In genomic region chr9:123617952-123618678, GRCh38 we compare ENCODE assay signal across 18 cellular contexts.
A peak's percentile ranks its signal among the peaks of the same experiment; 100 is the strongest.
DNase-seq lines count a peak whose midpoint lies in the region; ATAC-seq and TF ChIP-seq lines count a peak whose summit lies in the region.
"Had no signal": no experiment of that assay in that cellular context is flagged by ENCODE, and none has a peak within 500 bp of the region (broad histone marks: within the 10 kb centered on the region; RNA-seq: fewer than 3 reads in every experiment).

No MANE protein-coding gene starts in this region.

- WGBS in heart left ventricle, 4 donors: 68 to 78% (median 73%) methylated on average over 11 of the region's 11 CpGs

- no peak for ATAC-seq in activated CD8-positive, alpha-beta memory T cell treated with anti-CD3 and anti-CD28 coated beads, Interleukin-2, amount 10 ng/mL, durations not matched to agents 7 days and 5 days
- peak in 3 of 4 donors; percentile 72 to 80 (median 79) for ATAC-seq in heart left ventricle
- peak; percentile 84 for ATAC-seq in left ventricle myocardium superior
- ATAC-seq in T-helper 17 cell: no peak
- ATAC-seq: CD8-positive, alpha-beta T cell had no signal

- no peaks in the 10 kb centered on the region for H3K27me3 ChIP-seq in heart left ventricle
- no peaks in the 10 kb centered on the region for H3K27me3 ChIP-seq in left ventricle myocardium inferior (ENCODE audit: low read depth)

- no peak overlapping the region for H3K27ac Mint-ChIP-seq in activated CD8-positive, alpha-beta memory T cell treated with anti-CD3 and anti-CD28 coated beads, Interleukin-2, amount 10 ng/mL, durations not matched to agents 7 days and 5 days
- H3K27ac Mint-ChIP-seq in T-helper 17 cell: no peak overlapping the region
- H3K27ac Mint-ChIP-seq: CD8-positive, alpha-beta T cell had no signal

- no peaks in the 10 kb centered on the region for H3K27me3 Mint-ChIP-seq in activated CD8-positive, alpha-beta memory T cell treated with anti-CD3 and anti-CD28 coated beads, Interleukin-2, amount 10 ng/mL, durations not matched to agents 7 days and 5 days
- no peaks in the 10 kb centered on the region for H3K27me3 Mint-ChIP-seq in T-helper 17 cell

- peaks cover 0 to 6% (median 0%) of the 10 kb centered on the region in 12 donors for H3K4me1 ChIP-seq in heart left ventricle
- peaks cover 9% of the 10 kb centered on the region for H3K4me1 ChIP-seq in left ventricle myocardium inferior

- intact Hi-C loops in heart left ventricle (cut with DNase I): no loop called here
- intact Hi-C loops in left ventricle myocardium inferior (cut with micrococcal nuclease): no loop called here
- intact Hi-C loops in left ventricle myocardium superior (cut with micrococcal nuclease): no loop called here

- no peaks in the 10 kb centered on the region for H3K4me1 Mint-ChIP-seq in activated CD8-positive, alpha-beta memory T cell treated with anti-CD3 and anti-CD28 coated beads, Interleukin-2, amount 10 ng/mL, durations not matched to agents 7 days and 5 days
- peaks cover 10% of the 10 kb centered on the region for H3K4me1 Mint-ChIP-seq in T-helper 17 cell
- H3K4me1 Mint-ChIP-seq: CD14-positive monocyte had no signal

- no peak overlapping the region for H3K4me3 Mint-ChIP-seq in activated CD8-positive, alpha-beta memory T cell treated with anti-CD3 and anti-CD28 coated beads, Interleukin-2, amount 10 ng/mL, durations not matched to agents 7 days and 5 days
- no peak overlapping the region for H3K4me3 Mint-ChIP-seq in T-helper 17 cell
- H3K4me3 Mint-ChIP-seq: CD14-positive monocyte; CD8-positive, alpha-beta T cell had no signal

- H3K9me3 ChIP-seq in heart left ventricle: no peaks in the 10 kb centered on the region
- H3K9me3 ChIP-seq in left ventricle myocardium inferior (replicated peaks): no peaks in the 10 kb centered on the region
- no peaks in the 10 kb centered on the region for H3K9me3 ChIP-seq in T-helper 17 cell (ENCODE audit: control insufficient read depth, low read length, poor library complexity, severe bottlenecking)
- H3K9me3 ChIP-seq: HAP-1 had no signal

- H3K4me3 ChIP-seq in heart left ventricle (no peak overlapping the region), left ventricle myocardium inferior (no peak overlapping the region)
- H3K4me3 ChIP-seq: HAP-1 had no signal

- H3K36me3 Mint-ChIP-seq in activated CD8-positive, alpha-beta memory T cell treated with anti-CD3 and anti-CD28 coated beads, Interleukin-2, amount 10 ng/mL, durations not matched to agents 7 days and 5 days: no peaks in the 10 kb centered on the region
- peaks cover 6% of the 10 kb centered on the region for H3K36me3 Mint-ChIP-seq in T-helper 17 cell (ENCODE audit: low read depth)

- H3K36me3 ChIP-seq in heart left ventricle (peaks cover 0 to 17% (median 0%) of the 10 kb centered on the region in 9 donors), left ventricle myocardium inferior (no peaks in the 10 kb centered on the region)
- H3K36me3 ChIP-seq: HAP-1 had no signal

- no peak for TF ChIP-seq POLR2A in heart left ventricle (IDR thresholded peaks at IDR 0.05)

- no peaks in the 10 kb centered on the region for H3K9me3 Mint-ChIP-seq in activated CD8-positive, alpha-beta memory T cell treated with anti-CD3 and anti-CD28 coated beads, Interleukin-2, amount 10 ng/mL, durations not matched to agents 7 days and 5 days (ENCODE audit: low read depth)
- H3K9me3 Mint-ChIP-seq: CD14-positive monocyte; CD8-positive, alpha-beta T cell had no signal

- DNase-seq in activated CD8-positive, alpha-beta memory T cell treated with anti-CD3 and anti-CD28 coated beads, Interleukin-2, amount 10 ng/mL, durations not matched to agents 7 days and 5 days: peak; percentile 26
- no peak for DNase-seq in activated CD8-positive, alpha-beta memory T cell treated with anti-CD3 and anti-CD28 coated beads, Interleukin-2, amount 50 U/mL, for 4 hours
- peak in 1 of 5 donors; percentile 29 for DNase-seq in heart left ventricle
- no peak for DNase-seq in left ventricle myocardium inferior
- DNase-seq in left ventricle myocardium superior: no peak
- DNase-seq in T-helper 17 cell: no peak
- DNase-seq in NCI-H1694 treated with DMSO at 0.1 percent for 48 hours (lab: John Stamatoyannopoulos, UW): no peak
- no peak for DNase-seq in SHP77 (lab: John Stamatoyannopoulos, UW)
- DNase-seq: CD8-positive, alpha-beta T cell; COR-L47; DMS153; DMS79 treated with DMSO at 0.1 percent for 48 hours; EL; GDM1; GOT3 had no signal

- CTCF ChIA-PET in activated CD8-positive, alpha-beta memory T cell treated with anti-CD3 and anti-CD28 coated beads, Interleukin-2, amount 10 ng/mL, durations not matched to agents 7 days and 5 days (lab: Charles Lee): no interaction called here

- H3K27ac ChIP-seq in heart left ventricle (no peak overlapping the region), left ventricle myocardium inferior (replicated peaks) (no peak overlapping the region)
- H3K27ac ChIP-seq: 22Rv1 had no signal

- TF ChIP-seq CTCF in heart left ventricle (IDR thresholded peaks at IDR 0.05): no peak
- TF ChIP-seq CTCF in left ventricle myocardium inferior (IDR thresholded peaks at IDR 0.05; ENCODE audit: borderline replicate concordance): no peak

Comparison
In these comparisons a context has a peak if more than half of its experiments do, and no peak if none do; other contexts are left out.
1. ATAC-seq: peak in heart left ventricle (3 of 4) and left ventricle myocardium superior (single experiment); none in activated CD8-positive, alpha-beta memory T cell treated with anti-CD3 and anti-CD28 coated beads, Interleukin-2, amount 10 ng/mL, durations not matched to agents 7 days and 5 days (single experiment) and T-helper 17 cell (single experiment).